In genomic region chr20:25195014-25195961, GRCh38 we compare ENCODE assay signal across 8 cellular contexts. TPM values are rescaled to one million over a fixed set of nuclear protein-coding genes. Genes with fewer than 3 reads are reported as not detected.
DNase-seq lines count a peak whose midpoint lies in the region; ATAC-seq and TF ChIP-seq lines count a peak whose summit lies in the region.

TSS of gene ENTPD6 (plus strand) at chr20:25195712. CDS start at chr20:25206537, 10,825 bp downstream.

- H3K27me3 ChIP-seq in prostate gland (replicated peaks; ENCODE audit: insufficient read depth) = no peaks in the 10 kb centered on the region

- H3K4me1 ChIP-seq in prostate gland (replicated peaks) = peaks cover 4% of the 10 kb centered on the region

- in situ Hi-C loops in GM13977 (cut with MboI; ENCODE audit: low pct_unique_long_range_greater_than_20kb, low sequenced_read_pairs, unreplicated experiment) = loop anchor here (25.0 kb wide), 1 partner anchor 208 kb away; the partner anchor contains the start of gene APMAP

- H3K4me3 ChIP-seq in prostate gland = peak within 1 kb of the TSS; percentile 78 to 94

- WGBS in prostate gland = 9% methylated on average over 54 of the region's 75 CpGs

- peak within 1 kb of the TSS; percentile 93 to 95 for H3K27ac ChIP-seq in prostate gland

- intact Hi-C loops in left cardiac atrium (cut with DNase I) (loop anchor here (5.0 to 10.0 kb wide), 2 partner anchors 52 to 200 kb away; partner anchors contain the start of genes APMAP (in 1 of the 2) and PYGB (in 1 of the 2)), prostate gland (cut with DNase I) (loop anchor here (2.0 to 10.0 kb wide), 3 partner anchors 54 to 203 kb away; partner anchors contain the start of genes ABHD12, APMAP and PYGB)

- DNase-seq in GM13977 (ENCODE audit: low spot score) = peak; percentile 98
- DNase-seq in NCI-H1417 treated with DMSO at 0.1 percent for 48 hours (lab: John Stamatoyannopoulos, UW) = peak; percentile 48
- DNase-seq in T-helper 1 cell = peak; percentile 85 to 92 (median 90)
- DNase-seq in amniotic epithelial cell (ENCODE audit: low read depth) = peak; percentile 67
- DNase-seq in left cardiac atrium = peak; percentile 94
- DNase-seq in prostate gland (ENCODE audit: low spot score) = peak; percentile 92
- peak; percentile 93 for DNase-seq in ureter (ENCODE audit: low spot score)

- H3K36me3 ChIP-seq in prostate gland = no peaks in the 10 kb centered on the region

- peak; percentile 20 for TF ChIP-seq CTCF in GM13977 (IDR thresholded peaks at IDR 0.05; ENCODE audit: extremely low read depth, insufficient read depth, missing control alignments)
- peak in 3 of 4 experiments; percentile 20 to 45 (median 31) for TF ChIP-seq CTCF in prostate gland (IDR thresholded peaks at IDR 0.05)

- TF ChIP-seq POLR2A in prostate gland (IDR thresholded peaks at IDR 0.05) = peak; percentile 92

- ATAC-seq in HG02840 (IDR thresholded peaks at IDR 0.05; ENCODE audit: low FRiP score, unreplicated experiment) (peak; percentile 83), left cardiac atrium (peak; percentile 91 to 93)

- no peaks in the 10 kb centered on the region for H3K9me3 ChIP-seq in prostate gland

RNA-seq across cellular contexts. Expression of gene ENTPD6, which starts in this region (rescaled TPM):
- total RNA-seq in left cardiac atrium = 100 to 1,000 TPM; 110 to 127 TPM
- 100 to 1,000 TPM; 105 to 194 TPM for total RNA-seq in prostate gland
- 53.3 TPM for total RNA-seq in ureter

Comparison
In these comparisons a context has a peak if more than half of its experiments do, and no peak if none do; other contexts are left out.
1. Peak in every context shown above with its lines: DNase-seq, ATAC-seq, H3K4me3 ChIP-seq and H3K27ac ChIP-seq.
2. DNase-seq: peak in every context shown above with its lines; median percentile 98 in GM13977; 94 in left cardiac atrium; 93 in ureter; 92 in prostate gland; 90 in T-helper 1 cell; 67 in amniotic epithelial cell; 48 in NCI-H1417 treated with DMSO at 0.1 percent for 48 hours.